In genomic region chr10:72258617-72259016, GRCh38 we compare ENCODE assay signal across 2 cellular contexts.
TF ChIP-seq lines count a peak whose summit lies in the region.

No MANE protein-coding gene starts in this region.

TF ChIP-seq in A549, 52 proteins besides CTCF, POLR2A, EP300 and RAD21:
- TF ChIP-seq CBX2 (IDR thresholded peaks at IDR 0.05; ENCODE audit: borderline replicate concordance, low read depth) (no peak), RCOR1 (IDR thresholded peaks at IDR 0.05; ENCODE audit: low read depth, low read length) (no peak), CHD4 (IDR thresholded peaks at IDR 0.05; ENCODE audit: borderline replicate concordance) (no peak), POLR2AphosphoS2 (conservative IDR thresholded peaks at IDR 0.05; ENCODE audit: low read length) (no peak), BHLHE40 (IDR thresholded peaks at IDR 0.05; ENCODE audit: low read depth, low read length) (no peak), JUN (IDR thresholded peaks at IDR 0.05) (no peak), RFX5 (IDR thresholded peaks at IDR 0.05) (no peak), CBX8 (IDR thresholded peaks at IDR 0.05) (no peak), EHMT2 (IDR thresholded peaks at IDR 0.05; ENCODE audit: low read depth) (no peak), ZNF302 (CRISPR knock-in tag; IDR thresholded peaks at IDR 0.05) (no peak), PHF8 (IDR thresholded peaks at IDR 0.05; ENCODE audit: borderline replicate concordance, low read depth) (no peak), JUNB (IDR thresholded peaks at IDR 0.05) (no peak), HOXB5 (CRISPR knock-in tag; IDR thresholded peaks at IDR 0.05) (no peak), E2F6 (IDR thresholded peaks at IDR 0.05; ENCODE audit: borderline replicate concordance, low read depth) (no peak), RARB (CRISPR knock-in tag; IDR thresholded peaks at IDR 0.05) (no peak), ESRRA (IDR thresholded peaks at IDR 0.05; ENCODE audit: borderline replicate concordance, low read length) (no peak), HOXA7 (CRISPR knock-in tag; IDR thresholded peaks at IDR 0.05) (no peak), REST (IDR thresholded peaks at IDR 0.05) (no peak)

TF ChIP-seq in K562, 482 proteins besides CTCF, POLR2A, EP300 and RAD21:
- no peak for TF ChIP-seq HMBOX1 (IDR thresholded peaks at IDR 0.05)
- TF ChIP-seq ZNF324 (CRISPR knock-in tag; IDR thresholded peaks at IDR 0.05) = no peak
- no peak for TF ChIP-seq ZNF280A (IDR thresholded peaks at IDR 0.05; ENCODE audit: low read depth, partially characterized antibody)
- no peak for TF ChIP-seq ADNP (tag; IDR thresholded peaks at IDR 0.05)
- no peak for TF ChIP-seq NFATC3 (IDR thresholded peaks at IDR 0.05)
- no peak for TF ChIP-seq ZBTB34 (CRISPR knock-in tag; IDR thresholded peaks at IDR 0.05)
- TF ChIP-seq MECOM (CRISPR knock-in tag; IDR thresholded peaks at IDR 0.05) = no peak
- TF ChIP-seq DACH1 (IDR thresholded peaks at IDR 0.05; ENCODE audit: partially characterized antibody) = no peak
- TF ChIP-seq TCF3 (CRISPR knock-in tag; IDR thresholded peaks at IDR 0.05) = no peak
- no peak for TF ChIP-seq POLR2H (tag; IDR thresholded peaks at IDR 0.05; ENCODE audit: low read depth)
- TF ChIP-seq JUN (IDR thresholded peaks at IDR 0.05; ENCODE audit: borderline replicate concordance, low read depth, low read length) = no peak
- no peak for TF ChIP-seq JUN (CRISPR knock-in tag; IDR thresholded peaks at IDR 0.05; ENCODE audit: borderline replicate concordance)
- TF ChIP-seq NFE2L1 (tag; IDR thresholded peaks at IDR 0.05; ENCODE audit: borderline replicate concordance, low read depth) = no peak
- TF ChIP-seq ZNF408 (CRISPR knock-in tag; IDR thresholded peaks at IDR 0.05; ENCODE audit: low read depth) = no peak
- no peak for TF ChIP-seq ZNF3 (CRISPR knock-in tag; IDR thresholded peaks at IDR 0.05)
- no peak for TF ChIP-seq POLR2AphosphoS5 (IDR thresholded peaks at IDR 0.05; ENCODE audit: control insufficient read depth, insufficient read depth, low read depth, low read length)
- TF ChIP-seq HNRNPLL (IDR thresholded peaks at IDR 0.05; ENCODE audit: low read depth, low read length, poor library complexity, severe bottlenecking) = no peak
- no peak for TF ChIP-seq ZNF395 (CRISPR knock-in tag; IDR thresholded peaks at IDR 0.05)
- TF ChIP-seq MBD2 (IDR thresholded peaks at IDR 0.05; ENCODE audit: borderline replicate concordance, low read depth) = no peak
- TF ChIP-seq NFE2 (IDR thresholded peaks at IDR 0.05; ENCODE audit: low read depth) = no peak
